20 cellular contexts compared by ENCODE assay signal in the genomic region with DNA sequence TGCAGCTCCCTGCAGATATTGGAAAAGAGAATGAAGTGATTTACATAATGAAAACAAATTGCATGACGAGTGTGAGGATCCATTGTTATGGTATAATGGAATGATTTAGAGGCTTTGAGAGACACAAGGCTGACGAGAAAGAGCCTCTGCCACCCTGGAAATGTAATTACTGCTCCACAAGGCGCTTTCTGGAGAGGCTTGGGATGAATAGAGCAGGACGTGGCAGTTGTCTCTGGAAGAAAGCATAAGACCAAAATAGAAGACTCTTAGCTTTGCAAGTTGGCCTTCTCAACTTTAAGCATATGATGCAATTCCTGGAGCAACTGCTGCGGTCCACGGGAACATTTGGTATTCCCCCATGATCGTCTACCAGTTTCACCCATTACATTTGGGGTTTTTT.
DNase-seq lines count a peak whose midpoint lies in the region; ATAC-seq and TF ChIP-seq lines count a peak whose summit lies in the region.
"Had no signal": no experiment of that assay in that cellular context is flagged by ENCODE, and none has a peak within 500 bp of the region (broad histone marks: within the 10 kb centered on the region; RNA-seq: fewer than 3 reads in every experiment).

No MANE protein-coding gene starts in this region.

- H3K27ac ChIP-seq in Panc1 (ENCODE audit: low read length): peak overlapping the region; percentile 26; the same call in 1 of the 2 replicates
- H3K27ac ChIP-seq: C4-2B, SJCRH30 had no signal

- BruUV-seq in Panc1 (replicated peaks; lab: Mats Ljungman, UMichigan): no TSS peak

- no peaks in the 10 kb centered on the region for H3K27me3 Mint-ChIP-seq in activated CD8-positive, alpha-beta T cell treated with anti-CD3 and anti-CD28 coated beads for 36 hours

- peaks cover 5% of the 10 kb centered on the region for H3K36me3 Mint-ChIP-seq in activated CD8-positive, alpha-beta T cell treated with anti-CD3 and anti-CD28 coated beads for 36 hours (ENCODE audit: low read depth)

- H3K4me1 Mint-ChIP-seq in activated CD8-positive, alpha-beta T cell treated with anti-CD3 and anti-CD28 coated beads for 36 hours (ENCODE audit: low read depth): no peaks in the 10 kb centered on the region

- H3K27ac Mint-ChIP-seq in activated CD8-positive, alpha-beta T cell treated with anti-CD3 and anti-CD28 coated beads for 36 hours: no peak overlapping the region

- H3K36me3 ChIP-seq in Panc1 (ENCODE audit: control insufficient read depth, insufficient read depth, low read length): no peaks in the 10 kb centered on the region
- H3K36me3 ChIP-seq: SJCRH30 had no signal

- ATAC-seq in Panc1: no peak
- ATAC-seq in HG03045 (IDR thresholded peaks at IDR 0.05; ENCODE audit: unreplicated experiment): no peak
- ATAC-seq in GM19324 (IDR thresholded peaks at IDR 0.05; ENCODE audit: low FRiP score, unreplicated experiment): no peak
- no peak for ATAC-seq in activated CD8-positive, alpha-beta T cell treated with anti-CD3 and anti-CD28 coated beads for 36 hours
- no peak for ATAC-seq in GM21367 (IDR thresholded peaks at IDR 0.05; ENCODE audit: unreplicated experiment)
- ATAC-seq: HepG2 had no signal

- intact Hi-C loops in Panc1 (cut with micrococcal nuclease; ENCODE audit: unreplicated experiment): no loop called here
- intact Hi-C loops in activated CD8-positive, alpha-beta T cell treated with anti-CD3 and anti-CD28 coated beads for 36 hours (cut with micrococcal nuclease): no loop called here

- in situ Hi-C loops in Panc1 (cut with HindIII; ENCODE audit: low pct_unique_long_range_greater_than_20kb, low sequenced_read_pairs): no loop called here

- H3K27me3 ChIP-seq in Panc1 (ENCODE audit: control insufficient read depth, insufficient read depth, low read length): no peaks in the 10 kb centered on the region
- H3K27me3 ChIP-seq: SJCRH30 had no signal

- no peak overlapping the region for H3K4me3 ChIP-seq in Panc1 (ENCODE audit: low read depth in 2 of 2, low read length in 2 of 2)
- H3K4me3 ChIP-seq: SJCRH30 had no signal

- POLR2A ChIA-PET in Panc1 (lab: Charles Lee): no interaction called here
- POLR2A ChIA-PET in activated CD8-positive, alpha-beta T cell treated with anti-CD3 and anti-CD28 coated beads for 36 hours (lab: Charles Lee): interaction anchor here (0.9 kb wide), 1 partner anchor 16 kb away, joined by 3 read pairs; no protein-coding TSS in a partner anchor

- no peak overlapping the region for H3K4me3 Mint-ChIP-seq in activated CD8-positive, alpha-beta T cell treated with anti-CD3 and anti-CD28 coated beads for 36 hours

- no peak for TF ChIP-seq CTCF in Panc1 (IDR thresholded peaks at IDR 0.05)
- TF ChIP-seq CTCF in activated CD8-positive, alpha-beta T cell treated with anti-CD3 and anti-CD28 coated beads for 36 hours (IDR thresholded peaks at IDR 0.05): no peak

- H3K9me3 Mint-ChIP-seq in activated CD8-positive, alpha-beta T cell treated with anti-CD3 and anti-CD28 coated beads for 36 hours: no peaks in the 10 kb centered on the region

- DNase-seq in AG20443 (ENCODE audit: low spot score): peak; percentile 25
- no peak for DNase-seq in Panc1 (ENCODE audit: low read depth, low spot score)
- peak; percentile 24 for DNase-seq in medulla oblongata (ENCODE audit: extremely low spot score)
- peak; percentile 16 for DNase-seq in putamen (ENCODE audit: low spot score)
- DNase-seq in activated CD8-positive, alpha-beta T cell treated with anti-CD3 and anti-CD28 coated beads for 36 hours: no peak
- DNase-seq: 8988T, DMS153, Karpas-422, MM.1S, NCI-H1105 treated with DMSO at 0.1 percent for 48 hours, NCI-H187, NCI-H2171, NCI-H510A, NCI-H82, SJCRH30 had no signal

- no peaks in the 10 kb centered on the region for H3K9me3 ChIP-seq in Panc1 (ENCODE audit: control insufficient read depth, insufficient read depth, low read depth, low read length)
- H3K9me3 ChIP-seq: SJCRH30 had no signal

- CTCF ChIA-PET in Panc1 (lab: Charles Lee): no interaction called here
- CTCF ChIA-PET in activated CD8-positive, alpha-beta T cell treated with anti-CD3 and anti-CD28 coated beads for 36 hours (lab: Charles Lee): no interaction called here

- no peaks in the 10 kb centered on the region for H3K4me1 ChIP-seq in Panc1 (ENCODE audit: control insufficient read depth, insufficient read depth, low read length)

Comparison
In these comparisons a context has a peak if more than half of its experiments do, and no peak if none do; other contexts are left out.
1. DNase-seq: peak in AG20443 (single experiment), medulla oblongata (single experiment) and putamen (single experiment); none in Panc1 (single experiment) and activated CD8-positive, alpha-beta T cell treated with anti-CD3 and anti-CD28 coated beads for 36 hours (single experiment).